ENCODE assay signal across 2 cellular contexts in genomic region chr1:97093742-97094141, GRCh38.
TF ChIP-seq lines count a peak whose summit lies in the region.

No MANE protein-coding gene starts in this region.

TF ChIP-seq in WTC11, 78 proteins besides CTCF, POLR2A, EP300 and RAD21 (continued from another document):
- TF ChIP-seq AR (CRISPR knock-in tag; IDR thresholded peaks at IDR 0.05) (no peak), MXD4 (CRISPR knock-in tag; IDR thresholded peaks at IDR 0.05; ENCODE audit: borderline replicate concordance) (no peak), CREM (CRISPR knock-in tag; IDR thresholded peaks at IDR 0.05) (no peak), CBFB (CRISPR knock-in tag; IDR thresholded peaks at IDR 0.05; ENCODE audit: low read depth) (no peak), ZSCAN18 (CRISPR knock-in tag; IDR thresholded peaks at IDR 0.05) (no peak), TEAD4 (CRISPR knock-in tag; IDR thresholded peaks at IDR 0.05) (no peak), RORB (CRISPR knock-in tag; IDR thresholded peaks at IDR 0.05) (no peak), ZNF138 (CRISPR knock-in tag; conservative IDR thresholded peaks at IDR 0.05) (no peak), SP1 (CRISPR knock-in tag; conservative IDR thresholded peaks at IDR 0.05) (no peak), ELF4 (CRISPR knock-in tag; IDR thresholded peaks at IDR 0.05; ENCODE audit: low read depth) (no peak), OVOL2 (CRISPR knock-in tag; IDR thresholded peaks at IDR 0.05; ENCODE audit: borderline replicate concordance) (no peak)
- TF ChIP-seq, protein P1, sequence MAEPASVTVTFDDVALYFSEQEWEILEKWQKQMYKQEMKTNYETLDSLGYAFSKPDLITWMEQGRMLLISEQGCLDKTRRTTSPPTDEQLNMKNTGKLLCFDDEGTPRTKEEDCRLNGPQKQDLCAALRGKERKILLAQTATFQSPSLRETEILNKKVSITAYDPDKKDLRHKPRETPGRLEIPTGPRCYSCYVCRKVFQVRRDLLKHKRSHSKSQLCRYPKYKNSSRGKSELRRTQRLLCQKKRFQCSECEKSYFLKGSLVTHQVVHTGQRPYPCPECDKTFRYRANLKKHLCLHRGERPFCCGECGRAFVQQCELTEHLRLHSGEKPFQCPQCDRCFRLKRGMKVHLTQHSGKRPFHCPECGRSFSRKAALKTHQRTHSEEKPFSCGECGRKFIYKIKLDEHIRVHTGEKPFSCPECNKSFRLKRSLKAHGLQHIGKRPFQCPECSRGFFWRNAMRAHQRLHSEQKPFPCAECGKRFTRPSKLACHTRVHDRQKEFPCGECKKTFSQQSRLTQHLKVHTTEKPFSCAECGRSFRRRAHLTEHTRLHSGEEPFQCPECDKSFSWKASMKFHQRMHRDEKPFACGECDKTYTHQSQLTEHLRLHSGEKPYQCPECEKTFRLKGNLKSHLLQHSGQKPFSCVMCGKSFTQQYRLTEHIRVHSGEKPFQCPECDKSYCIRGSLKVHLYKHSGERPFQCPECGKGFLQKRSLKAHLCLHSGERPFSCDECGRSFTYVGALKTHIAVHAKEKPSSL (CRISPR knock-in tag; conservative IDR thresholded peaks at IDR 0.05), result no peak

TF ChIP-seq in HepG2, 621 proteins besides CTCF, POLR2A, EP300 and RAD21:
- no peak for TF ChIP-seq ZNF280D (CRISPR knock-in tag; IDR thresholded peaks at IDR 0.05)
